In the genomic region with DNA sequence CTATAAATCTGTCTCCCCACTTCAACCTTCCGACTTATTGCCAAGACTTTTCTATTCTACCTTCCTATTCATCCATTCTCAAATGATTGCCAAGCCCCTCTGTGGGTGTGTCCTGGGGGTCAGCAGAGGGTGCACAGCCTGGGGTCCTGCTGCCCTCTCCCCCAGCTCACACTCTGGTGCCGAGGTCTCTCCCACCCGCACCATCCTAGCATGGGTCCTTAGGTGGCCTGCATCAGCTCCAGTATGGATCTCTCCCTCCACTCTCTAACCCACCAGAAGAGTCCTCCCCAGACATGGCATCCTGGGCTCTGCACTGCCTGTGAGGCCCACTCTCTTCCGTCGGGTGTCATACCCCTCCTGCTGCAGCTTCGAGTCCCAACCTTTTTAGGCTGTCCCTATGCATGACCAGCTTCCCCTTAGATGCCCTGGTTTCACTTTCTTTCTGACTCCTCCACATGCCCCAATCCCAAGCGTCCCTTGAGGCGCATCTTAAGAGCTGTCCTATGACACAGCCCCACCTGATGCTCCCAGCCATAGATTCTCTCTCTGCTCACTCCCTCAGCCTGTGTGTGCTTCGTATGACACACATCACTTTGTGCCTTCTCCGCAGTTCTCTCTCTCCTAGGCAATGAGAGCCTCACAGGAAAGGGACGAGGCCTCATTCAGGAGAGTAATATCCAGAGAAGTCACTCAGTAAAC, we compare ENCODE assay signal across 10 cellular contexts. TPM values are rescaled to one million over a fixed set of nuclear protein-coding genes. Genes with fewer than 3 reads are reported as not detected.
A peak's percentile ranks its signal among the peaks of the same experiment; 100 is the strongest.
DNase-seq lines count a peak whose midpoint lies in the region; ATAC-seq and TF ChIP-seq lines count a peak whose summit lies in the region.
"Had no signal": no experiment of that assay in that cellular context is flagged by ENCODE, and none has a peak within 500 bp of the region (broad histone marks: within the 10 kb centered on the region; RNA-seq: fewer than 3 reads in every experiment).

No MANE protein-coding gene starts in this region.

- H3K27me3 Mint-ChIP-seq in natural killer cell treated with Interleukin-12 subunit alpha and Interleukin-12 subunit beta and Interleukin-15 and Interleukin-18, amount 100 ng/mL, for 72 hours: no peaks in the 10 kb centered on the region
- H3K27me3 Mint-ChIP-seq in natural killer cell (ENCODE audit: low read depth in 2 of 2) (no peaks in the 10 kb centered on the region), T-cell (no peaks in the 10 kb centered on the region)

- WGBS in right cardiac atrium: 84% methylated on average over 11 of the region's 11 CpGs

- H3K9me3 ChIP-seq in right cardiac atrium (ENCODE audit: control insufficient read depth, low read length): no peaks in the 10 kb centered on the region

- no peak overlapping the region for H3K4me3 ChIP-seq in right cardiac atrium (ENCODE audit: low read length)
- H3K4me3 ChIP-seq: K562 had no signal

- TF ChIP-seq CTCF in natural killer cell (IDR thresholded peaks at IDR 0.05): no peak

- H3K9me3 Mint-ChIP-seq in natural killer cell treated with Interleukin-12 subunit alpha and Interleukin-12 subunit beta and Interleukin-15 and Interleukin-18, amount 100 ng/mL, for 72 hours: no peaks in the 10 kb centered on the region
- H3K9me3 Mint-ChIP-seq in natural killer cell: no peaks in the 10 kb centered on the region
- H3K9me3 Mint-ChIP-seq in T-cell: no peaks in the 10 kb centered on the region

- peaks cover 18 to 23% of the 10 kb centered on the region in 2 donors for H3K4me1 Mint-ChIP-seq in natural killer cell treated with Interleukin-12 subunit alpha and Interleukin-12 subunit beta and Interleukin-15 and Interleukin-18, amount 100 ng/mL, for 72 hours (ENCODE audit: low read depth in 2 of 2)
- H3K4me1 Mint-ChIP-seq in natural killer cell (peaks cover 12 to 18% of the 10 kb centered on the region in 2 donors), T-cell (peaks cover 17 to 21% (median 20%) of the 10 kb centered on the region in 3 donors)

- DNase-seq in natural killer cell treated with Interleukin-12 subunit alpha and Interleukin-12 subunit beta and Interleukin-15 and Interleukin-18, amount 100 ng/mL, for 72 hours (ENCODE audit: low spot score): no peak
- no peak for DNase-seq in natural killer cell
- no peak for DNase-seq in T-cell
- DNase-seq in right cardiac atrium: no peak
- no peak for DNase-seq in iPS-NIHi7 (ENCODE audit: extremely low spot score)
- DNase-seq in GM19238 (ENCODE audit: insufficient read length, low spot score): no peak
- DNase-seq: stimulated activated CD4-positive, alpha-beta T cell treated with anti-CD3 and anti-CD28 coated beads, Interleukin-1b, Interleukin-23, amount 100 ng/mL, for 48 hours had no signal

- H3K27ac Mint-ChIP-seq in natural killer cell treated with Interleukin-12 subunit alpha and Interleukin-12 subunit beta and Interleukin-15 and Interleukin-18, amount 100 ng/mL, for 72 hours: peak overlapping the region; percentile 40 to 66
- H3K27ac Mint-ChIP-seq in natural killer cell (peak overlapping the region in 1 of 2 donors; percentile 21), T-cell (peak overlapping the region; percentile 49 to 58)

- POLR2A ChIA-PET in T-cell (lab: Charles Lee): no interaction called here

- peak; percentile 46 to 61 for ATAC-seq in natural killer cell treated with Interleukin-12 subunit alpha and Interleukin-12 subunit beta and Interleukin-15 and Interleukin-18, amount 100 ng/mL, for 72 hours
- ATAC-seq in natural killer cell (no peak), T-cell (replicated peaks in 1 of 4) (no peak), right cardiac atrium (peak; percentile 11 to 18), HG02759 (IDR thresholded peaks at IDR 0.05; ENCODE audit: unreplicated experiment) (no peak), GM21515 (IDR thresholded peaks at IDR 0.05; ENCODE audit: unreplicated experiment) (no peak)
- ATAC-seq: K562 had no signal

- peak overlapping the region; percentile 69 for H3K27ac ChIP-seq in right cardiac atrium (ENCODE audit: low read length)

- intact Hi-C loops in natural killer cell (cut with micrococcal nuclease): no loop called here
- intact Hi-C loops in right cardiac atrium (cut with DNase I): no loop called here

- no peaks in the 10 kb centered on the region for H3K27me3 ChIP-seq in right cardiac atrium (ENCODE audit: control insufficient read depth, insufficient read depth)

- peaks cover 34% of the 10 kb centered on the region for H3K36me3 Mint-ChIP-seq in natural killer cell treated with Interleukin-12 subunit alpha and Interleukin-12 subunit beta and Interleukin-15 and Interleukin-18, amount 100 ng/mL, for 72 hours
- H3K36me3 Mint-ChIP-seq in natural killer cell: peaks cover 54% of the 10 kb centered on the region
- peaks cover 61% of the 10 kb centered on the region for H3K36me3 Mint-ChIP-seq in T-cell

- peaks cover 8% of the 10 kb centered on the region for H3K4me1 ChIP-seq in right cardiac atrium (ENCODE audit: control insufficient read depth, insufficient read depth, low read length)

- H3K4me3 Mint-ChIP-seq in natural killer cell treated with Interleukin-12 subunit alpha and Interleukin-12 subunit beta and Interleukin-15 and Interleukin-18, amount 100 ng/mL, for 72 hours: no peak overlapping the region
- no peak overlapping the region for H3K4me3 Mint-ChIP-seq in natural killer cell
- H3K4me3 Mint-ChIP-seq in T-cell: no peak overlapping the region

- CTCF ChIA-PET in T-cell (lab: Charles Lee): no interaction called here

RNA-seq across cellular contexts. Expression of a gene that starts 43.9 kb away (rescaled TPM):
- 10 to 100 TPM; 87.5 to 94.2 TPM for total RNA-seq in natural killer cell treated with Interleukin-12 subunit alpha and Interleukin-12 subunit beta and Interleukin-15 and Interleukin-18, amount 100 ng/mL, for 72 hours
- total RNA-seq in natural killer cell (100 to 1,000 TPM in 2 of 3 donors, 10 to 100 TPM in 1; 98.8 to 118 (median 117) TPM), T-cell (100 to 1,000 TPM in 4 of 5 donors, 10 to 100 TPM in 1; 96.7 to 132 (median 108) TPM), right cardiac atrium (10 to 100 TPM; 31.7 to 44.6 (median 35.8) TPM)
- 17.9 TPM for polyA plus RNA-seq in right cardiac atrium

RNA-seq across cellular contexts. Expression of a gene that starts 46.9 kb away (rescaled TPM):
- 10 to 100 TPM; 65.0 to 81.8 TPM for total RNA-seq in natural killer cell treated with Interleukin-12 subunit alpha and Interleukin-12 subunit beta and Interleukin-15 and Interleukin-18, amount 100 ng/mL, for 72 hours
- total RNA-seq in natural killer cell: 10 to 100 TPM; 74.9 to 93.6 (median 90.7) TPM
- total RNA-seq in T-cell: 10 to 100 TPM; 63.8 to 87.0 (median 76.8) TPM
- 10 to 100 TPM; 20.5 to 24.7 (median 21.1) TPM for total RNA-seq in right cardiac atrium
- 9.6 TPM for polyA plus RNA-seq in right cardiac atrium

RNA-seq across cellular contexts. Expression of a gene that starts 52.2 kb away (rescaled TPM):
- total RNA-seq in natural killer cell treated with Interleukin-12 subunit alpha and Interleukin-12 subunit beta and Interleukin-15 and Interleukin-18, amount 100 ng/mL, for 72 hours: 10 to 100 TPM; 20.5 to 31.1 TPM
- 10 to 100 TPM; 33.7 to 42.5 (median 38.7) TPM for total RNA-seq in natural killer cell
- 10 to 100 TPM; 25.9 to 41.5 (median 37.3) TPM for total RNA-seq in T-cell
- total RNA-seq in right cardiac atrium: 10 to 100 TPM in 3 of 4 donors, 1 to 10 TPM in 1; 7.1 to 13.5 (median 10.3) TPM
- 10.1 TPM for polyA plus RNA-seq in right cardiac atrium

Comparison
In these comparisons a context has a peak if more than half of its experiments do, and no peak if none do; other contexts are left out.
1. ATAC-seq: peak in natural killer cell treated with Interleukin-12 subunit alpha and Interleukin-12 subunit beta and Interleukin-15 and Interleukin-18, amount 100 ng/mL, for 72 hours (2 of 2) and right cardiac atrium (2 of 2); none in natural killer cell (0 of 3), T-cell (0 of 4), HG02759 (single experiment) and GM21515 (single experiment).